Comparison of ENCODE assay signal across 10 cellular contexts in the genomic region with DNA sequence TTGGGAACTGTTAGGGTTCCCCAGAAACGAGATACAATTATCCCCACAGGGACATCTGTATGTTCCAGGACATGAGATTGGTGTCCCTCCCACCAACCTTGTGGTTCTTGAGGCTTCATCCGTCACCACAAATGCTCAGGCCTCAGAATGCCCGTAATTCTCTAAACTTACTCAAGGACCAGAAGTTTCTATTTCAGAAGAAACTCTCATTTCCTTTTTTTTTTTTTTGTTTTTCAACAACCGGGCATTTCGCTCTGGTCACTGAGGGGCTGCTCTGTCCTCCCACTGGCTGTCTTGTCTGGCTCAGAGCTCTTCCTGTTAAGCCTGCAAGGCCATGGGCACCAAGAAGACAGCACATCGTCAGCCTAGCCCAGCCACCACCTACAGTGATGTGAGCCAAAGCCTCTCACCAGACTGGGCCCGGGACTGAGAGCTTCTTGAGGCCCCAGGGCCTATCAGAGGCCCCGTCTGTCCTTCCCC. TPM values are rescaled to one million over a fixed set of nuclear protein-coding genes. Genes with fewer than 3 reads are reported as not detected.
DNase-seq lines count a peak whose midpoint lies in the region; ATAC-seq and TF ChIP-seq lines count a peak whose summit lies in the region.
"Had no signal": no experiment of that assay in that cellular context is flagged by ENCODE, and none has a peak within 500 bp of the region (broad histone marks: within the 10 kb centered on the region; RNA-seq: fewer than 3 reads in every experiment).

No MANE protein-coding gene starts in this region.

- intact Hi-C loops in activated T-helper 1 cell treated with anti-CD3 and anti-CD28 coated beads, Interleukin-12 subunit alpha, Interleukin-12 subunit beta, Interleukin-2, Interleukin-4 antibody, amounts not matched to agents 30 ng/mL and 10 ng/mL and 1 ng/mL, durations not matched to agents 14 hours and 24 hours and 36 hours (cut with micrococcal nuclease): loop anchor here (1.0 kb wide), 1 partner anchor 8 kb away; no protein-coding TSS in a partner anchor

- TF ChIP-seq CTCF in GM12864 (IDR thresholded peaks at IDR 0.05; ENCODE audit: low read depth, low read length, missing control alignments) (no peak), GM23338 (conservative IDR thresholded peaks at IDR 0.05; ENCODE audit: low read depth in 2 of 2) (no peak)

- DNase-seq in GM12864 (ENCODE audit: low read depth) (peak; percentile 65), NCI-H1436 (lab: John Stamatoyannopoulos, UW) (no peak), GM23338 (ENCODE audit: low spot score) (no peak), NCI-H146 treated with DMSO at 0.1 percent for 48 hours (lab: John Stamatoyannopoulos, UW; ENCODE audit: unreplicated experiment) (no peak)
- DNase-seq in activated T-helper 1 cell treated with anti-CD3 and anti-CD28 coated beads, Interleukin-12 subunit alpha, Interleukin-12 subunit beta, Interleukin-2, Interleukin-4 antibody, amounts not matched to agents 30 ng/mL and 10 ng/mL and 1 ng/mL, durations not matched to agents 14 hours and 24 hours and 36 hours (ENCODE audit: low spot score): no peak
- DNase-seq in stimulated activated CD4-positive, alpha-beta T cell treated with anti-CD3 and anti-CD28 coated beads, Interleukin-2, amount 100 ng/mL, for 48 hours: no peak
- DNase-seq: activated CD4-positive, alpha-beta T cell treated with anti-CD3 and anti-CD28 coated beads, Interleukin-2, amount 50 U/mL, for 1 hour; DND-41 had no signal

- H3K9me2 ChIP-seq in GM23338 (ENCODE audit: insufficient read depth): no peaks in the 10 kb centered on the region

- H2AFZ ChIP-seq in GM23338: no peak overlapping the region

- peak; percentile 51 for ATAC-seq in GM19468 (IDR thresholded peaks at IDR 0.05; ENCODE audit: extremely low read depth, unreplicated experiment)
- peak; percentile 74 for ATAC-seq in HG03196 (IDR thresholded peaks at IDR 0.05; ENCODE audit: unreplicated experiment)
- no peak for ATAC-seq in GM23338

- no peaks in the 10 kb centered on the region; the same call in 1 of the 2 replicates for H4K20me1 ChIP-seq in GM23338 (replicated peaks; ENCODE audit: insufficient read depth)

- no peaks in the 10 kb centered on the region for H3K9me3 Mint-ChIP-seq in activated T-helper 1 cell treated with anti-CD3 and anti-CD28 coated beads, Interleukin-12 subunit alpha, Interleukin-12 subunit beta, Interleukin-2, Interleukin-4 antibody, amounts not matched to agents 30 ng/mL and 10 ng/mL and 1 ng/mL, durations not matched to agents 14 hours and 24 hours and 36 hours
- no peaks in the 10 kb centered on the region; the same call in 2 of the 3 replicates for H3K9me3 Mint-ChIP-seq in GM23338

- H3K4me1 ChIP-seq in GM23338 (ENCODE audit: insufficient read depth): peaks cover under 1% of the 10 kb centered on the region; the same call in 1 of the 2 replicates

- peaks cover 90% of the 10 kb centered on the region for H3K4me1 Mint-ChIP-seq in activated T-helper 1 cell treated with anti-CD3 and anti-CD28 coated beads, Interleukin-12 subunit alpha, Interleukin-12 subunit beta, Interleukin-2, Interleukin-4 antibody, amounts not matched to agents 30 ng/mL and 10 ng/mL and 1 ng/mL, durations not matched to agents 14 hours and 24 hours and 36 hours (ENCODE audit: low read depth)
- H3K4me1 Mint-ChIP-seq in GM23338: peaks cover under 1% of the 10 kb centered on the region; the same call in 1 of the 3 replicates

- no peak overlapping the region for H3K4me2 ChIP-seq in GM23338

- H3K27ac Mint-ChIP-seq in activated T-helper 1 cell treated with anti-CD3 and anti-CD28 coated beads, Interleukin-12 subunit alpha, Interleukin-12 subunit beta, Interleukin-2, Interleukin-4 antibody, amounts not matched to agents 30 ng/mL and 10 ng/mL and 1 ng/mL, durations not matched to agents 14 hours and 24 hours and 36 hours: peak overlapping the region; percentile 98
- no peak overlapping the region for H3K27ac Mint-ChIP-seq in GM23338

- no peaks in the 10 kb centered on the region for H3F3A ChIP-seq in GM23338 (replicated peaks; ENCODE audit: low read depth)

- H3K4me3 ChIP-seq in GM12864 (ENCODE audit: low read depth, low read length) (no peak overlapping the region), GM23338 (no peak overlapping the region)

- H3K27ac ChIP-seq in GM23338 (ENCODE audit: low read depth): no peak overlapping the region

- H3K27me3 ChIP-seq in GM23338 (ENCODE audit: insufficient read depth): no peaks in the 10 kb centered on the region

- H3K79me2 ChIP-seq in GM23338 (replicated peaks; ENCODE audit: insufficient read depth): no peaks in the 10 kb centered on the region

- no peaks in the 10 kb centered on the region for H3K36me3 ChIP-seq in GM23338 (ENCODE audit: insufficient read depth)

- no peaks in the 10 kb centered on the region for H3K27me3 Mint-ChIP-seq in activated T-helper 1 cell treated with anti-CD3 and anti-CD28 coated beads, Interleukin-12 subunit alpha, Interleukin-12 subunit beta, Interleukin-2, Interleukin-4 antibody, amounts not matched to agents 30 ng/mL and 10 ng/mL and 1 ng/mL, durations not matched to agents 14 hours and 24 hours and 36 hours (ENCODE audit: insufficient read depth)
- peaks cover 4% of the 10 kb centered on the region for H3K27me3 Mint-ChIP-seq in GM23338 (ENCODE audit: insufficient read depth, low read depth, poor library complexity)

- H3K36me3 Mint-ChIP-seq in activated T-helper 1 cell treated with anti-CD3 and anti-CD28 coated beads, Interleukin-12 subunit alpha, Interleukin-12 subunit beta, Interleukin-2, Interleukin-4 antibody, amounts not matched to agents 30 ng/mL and 10 ng/mL and 1 ng/mL, durations not matched to agents 14 hours and 24 hours and 36 hours (ENCODE audit: low read depth): peaks cover 77% of the 10 kb centered on the region
- H3K36me3 Mint-ChIP-seq in GM23338 (ENCODE audit: low read depth): no peaks in the 10 kb centered on the region; the same call in 2 of the 3 replicates

- peak overlapping the region; percentile 55 for H3K4me3 Mint-ChIP-seq in activated T-helper 1 cell treated with anti-CD3 and anti-CD28 coated beads, Interleukin-12 subunit alpha, Interleukin-12 subunit beta, Interleukin-2, Interleukin-4 antibody, amounts not matched to agents 30 ng/mL and 10 ng/mL and 1 ng/mL, durations not matched to agents 14 hours and 24 hours and 36 hours
- no peak overlapping the region for H3K4me3 Mint-ChIP-seq in GM23338

TF ChIP-seq in GM23338, 12 proteins besides CTCF, POLR2A, EP300 and RAD21:
- no peak for TF ChIP-seq JUNB (IDR thresholded peaks at IDR 0.05; ENCODE audit: unreplicated experiment)

RNA-seq across cellular contexts. Expression of a gene that starts 36.2 kb away (rescaled TPM):
- 305 and 318 TPM in 2 replicates for total RNA-seq in activated T-helper 1 cell treated with anti-CD3 and anti-CD28 coated beads, Interleukin-12 subunit alpha, Interleukin-12 subunit beta, Interleukin-2, Interleukin-4 antibody, amounts not matched to agents 30 ng/mL and 10 ng/mL and 1 ng/mL, durations not matched to agents 14 hours and 24 hours and 36 hours
- total RNA-seq in GM23338 (2014; rRNA removed; shearing (Covaris generic)): 1.1 and 1.4 TPM in 2 replicates
- polyA plus RNA-seq in GM23338 (2016; fragmentation: Nextera tagmentation; extraction: Ambion mirVana): 0.35 and 0.37 TPM in 2 replicates

RNA-seq across cellular contexts. Expression of a gene that starts 48.9 kb away (rescaled TPM):
- 453 and 466 TPM in 2 replicates for total RNA-seq in activated T-helper 1 cell treated with anti-CD3 and anti-CD28 coated beads, Interleukin-12 subunit alpha, Interleukin-12 subunit beta, Interleukin-2, Interleukin-4 antibody, amounts not matched to agents 30 ng/mL and 10 ng/mL and 1 ng/mL, durations not matched to agents 14 hours and 24 hours and 36 hours
- 55.1 and 60.1 TPM in 2 replicates for total RNA-seq in GM23338 (2014; rRNA removed; shearing (Covaris generic))
- polyA plus RNA-seq in GM23338 (2016; fragmentation: Nextera tagmentation; extraction: Ambion mirVana): 37.3 and 41.3 TPM in 2 replicates

Comparison
In these comparisons a context has a peak if more than half of its experiments do, and no peak if none do; other contexts are left out.
1. RNA of a gene that starts 36.2 kb away (total RNA-seq): 305 to 318 TPM in activated T-helper 1 cell treated with anti-CD3 and anti-CD28 coated beads, Interleukin-12 subunit alpha, Interleukin-12 subunit beta, Interleukin-2, Interleukin-4 antibody, amounts not matched to agents 30 ng/mL and 10 ng/mL and 1 ng/mL, durations not matched to agents 14 hours and 24 hours and 36 hours; 1.1 to 1.4 TPM in GM23338; every median in the first group is over 100 times any median in the second.